ENCODE assay signal across 21 cellular contexts in genomic region chr11:70506986-70507385, GRCh38.
"Had no signal": no experiment of that assay in that cellular context is flagged by ENCODE, and none has a peak within 500 bp of the region (broad histone marks: within the 10 kb centered on the region; RNA-seq: fewer than 3 reads in every experiment).

No MANE protein-coding gene starts in this region.

- ATAC-seq: body of pancreas; esophagus mucosa; heart left ventricle; left lobe of liver; mucosa of descending colon; natural killer cell treated with Interleukin-12 subunit alpha and Interleukin-12 subunit beta and Interleukin-15 and Interleukin-18, amount 100 ng/mL, for 72 hours; upper lobe of right lung had no signal

- H3K27ac Mint-ChIP-seq: activated naive CD8-positive, alpha-beta T cell; immature natural killer cell; natural killer cell treated with Interleukin-12 subunit alpha and Interleukin-12 subunit beta and Interleukin-15 and Interleukin-18, amount 100 ng/mL, for 72 hours; progenitor cell of endocrine pancreas had no signal

- H3K4me3 Mint-ChIP-seq: activated naive CD8-positive, alpha-beta T cell; immature natural killer cell; natural killer cell treated with Interleukin-12 subunit alpha and Interleukin-12 subunit beta and Interleukin-15 and Interleukin-18, amount 100 ng/mL, for 72 hours had no signal

- H3K4me1 Mint-ChIP-seq: immature natural killer cell had no signal

- H3K36me3 Mint-ChIP-seq: activated naive CD8-positive, alpha-beta T cell; immature natural killer cell had no signal

- H3K27me3 Mint-ChIP-seq: activated naive CD8-positive, alpha-beta T cell; progenitor cell of endocrine pancreas had no signal

- DNase-seq: activated CD4-positive, alpha-beta T cell treated with anti-CD3 and anti-CD28 coated beads for 4 hours; activated CD4-positive, alpha-beta T cell treated with anti-CD3 and anti-CD28 coated beads, Interleukin-2, amount 50 U/mL, for 4 hours; activated CD4-positive, CD25-positive, alpha-beta regulatory T cell; activated effector memory CD4-positive, alpha-beta T cell treated with Interleukin-2 at 50 U/mL for 16 hours; activated naive CD4-positive, alpha-beta T cell treated with Interleukin-2 at 50 U/mL for 16 hours; activated T-cell treated with anti-CD3 and anti-CD28 coated beads for 4 hours; body of pancreas; foreskin fibroblast; immature natural killer cell; mesendoderm; retina; stimulated activated naive CD4-positive, alpha-beta T cell; tibial artery had no signal
